Comparison of ENCODE assay signal across 22 cellular contexts in the genomic region with DNA sequence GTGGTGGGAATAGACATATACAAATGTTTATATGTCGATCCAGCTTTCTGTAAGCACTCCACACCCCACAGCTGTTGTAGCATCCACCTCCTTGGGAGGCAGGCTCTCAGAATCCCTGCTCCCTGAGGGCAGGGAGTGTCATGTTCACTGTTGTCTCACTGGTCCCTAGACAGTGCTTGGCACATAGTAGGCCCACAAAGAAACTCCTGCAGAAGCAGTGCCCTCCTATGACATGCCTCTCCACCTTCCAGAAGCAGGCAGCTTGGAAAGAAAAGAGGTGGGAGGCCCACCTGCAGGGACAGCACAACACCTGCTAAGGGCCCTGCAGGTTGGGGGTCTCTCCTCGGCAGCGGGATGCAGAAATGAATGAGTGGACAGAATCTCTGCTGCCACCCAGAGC. TPM values are rescaled to one million over a fixed set of nuclear protein-coding genes. Genes with fewer than 3 reads are reported as not detected.
"Had no signal": no experiment of that assay in that cellular context is flagged by ENCODE, and none has a peak within 500 bp of the region (broad histone marks: within the 10 kb centered on the region; RNA-seq: fewer than 3 reads in every experiment).

No MANE protein-coding gene starts in this region.

- H3K36me3 Mint-ChIP-seq: natural killer cell had no signal

- ATAC-seq: esophagus mucosa; gastrocnemius medialis; left cardiac atrium; natural killer cell; pancreas; right cardiac atrium; stimulated activated naive CD8-positive, alpha-beta T cell treated with anti-CD3 and anti-CD28 coated beads, Interleukin-15, Interleukin-2, amounts not matched to agents 100 U/mL and 50 U/mL, for 24 hours had no signal

- H3K9ac ChIP-seq: neural progenitor cell had no signal

- H3K36me3 ChIP-seq: gastrocnemius medialis, left ventricle myocardium inferior, neural progenitor cell, pancreas, thyroid gland had no signal

- H3K4me1 Mint-ChIP-seq: natural killer cell had no signal

- H3K4me3 ChIP-seq: dorsolateral prefrontal cortex, gastrocnemius medialis, left ventricle myocardium inferior, neural progenitor cell, pancreas, smooth muscle cell, suprapubic skin, thyroid gland had no signal

- DNase-seq: cortex of kidney; dorsolateral prefrontal cortex; effector CD8-positive, alpha-beta T cell; gastrocnemius medialis; left cardiac atrium; left ventricle myocardium inferior; natural killer cell; occipital lobe; pancreas; stimulated activated CD4-positive, alpha-beta T cell treated with anti-CD3 and anti-CD28 coated beads, Interleukin-2, amount 100 ng/mL, for 48 hours; stimulated activated naive CD8-positive, alpha-beta T cell treated with anti-CD3 and anti-CD28 coated beads, Interleukin-15, Interleukin-2, amounts not matched to agents 100 U/mL and 50 U/mL, for 24 hours; thyroid gland had no signal

- H3K27me3 ChIP-seq: dorsolateral prefrontal cortex, gastrocnemius medialis, neural progenitor cell, pancreas, suprapubic skin, thyroid gland had no signal

- H3K27me3 Mint-ChIP-seq: type B pancreatic cell had no signal

- H3K27ac Mint-ChIP-seq: natural killer cell, neural progenitor cell, progenitor cell of endocrine pancreas, type B pancreatic cell had no signal

- H3K4me2 ChIP-seq: neural progenitor cell, smooth muscle cell had no signal

- H3K4me3 Mint-ChIP-seq: natural killer cell, type B pancreatic cell had no signal

- H3K9me3 ChIP-seq: gastrocnemius medialis, left ventricle myocardium inferior, pancreas, suprapubic skin, thyroid gland had no signal

- H3K27ac ChIP-seq: gastrocnemius medialis, neural progenitor cell, pancreas, suprapubic skin had no signal

- H2AFZ ChIP-seq: neural progenitor cell had no signal

RNA-seq across cellular contexts. Expression of gene TIGD3, which starts 51.0 kb away (rescaled TPM):
- total RNA-seq: lung microvascular endothelial cell had no signal
- polyA plus RNA-seq: fibroblast of lung, keratinocyte, smooth muscle cell had no signal
